In the genomic region with DNA sequence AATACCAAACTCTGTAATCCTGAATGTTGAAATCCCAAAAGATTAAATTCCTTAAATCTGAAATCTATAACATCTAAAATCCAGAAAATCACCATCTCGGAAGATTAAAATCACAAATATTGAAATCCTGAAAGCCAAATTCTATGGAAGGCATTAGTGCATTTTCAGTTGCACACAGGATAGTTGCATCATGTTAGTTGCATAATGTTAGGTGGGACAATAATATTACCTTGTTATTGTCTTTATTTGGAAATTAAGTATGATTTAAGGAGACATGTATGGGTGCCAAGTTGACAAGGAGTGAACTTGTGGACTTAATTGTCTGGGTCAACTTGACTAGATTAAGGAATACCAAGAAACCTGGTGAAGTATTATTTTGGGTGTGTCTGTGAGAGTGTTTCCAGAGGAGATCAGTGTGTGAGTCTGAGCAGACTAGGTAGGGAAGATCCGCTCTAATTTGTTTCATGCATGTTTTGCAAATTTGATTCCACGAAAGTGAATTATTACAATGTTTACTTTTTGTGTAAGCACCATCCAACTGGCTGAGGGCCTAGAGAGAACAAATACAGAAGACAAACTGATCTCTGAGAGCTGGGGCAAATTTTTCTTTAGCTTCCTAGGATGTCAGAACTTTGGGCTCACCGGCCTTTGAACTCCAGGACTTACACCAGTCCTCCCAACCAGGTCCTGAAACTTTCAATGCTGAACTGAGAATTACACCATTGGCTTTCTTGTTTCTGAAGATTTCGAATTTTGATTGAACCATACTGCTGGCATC, we compare ENCODE assay signal across 2 cellular contexts.
TF ChIP-seq lines count a peak whose summit lies in the region.

No MANE protein-coding gene starts in this region.

TF ChIP-seq in liver, 16 proteins besides CTCF, POLR2A, EP300 and RAD21 (continued from another document):
- TF ChIP-seq, protein P1, sequence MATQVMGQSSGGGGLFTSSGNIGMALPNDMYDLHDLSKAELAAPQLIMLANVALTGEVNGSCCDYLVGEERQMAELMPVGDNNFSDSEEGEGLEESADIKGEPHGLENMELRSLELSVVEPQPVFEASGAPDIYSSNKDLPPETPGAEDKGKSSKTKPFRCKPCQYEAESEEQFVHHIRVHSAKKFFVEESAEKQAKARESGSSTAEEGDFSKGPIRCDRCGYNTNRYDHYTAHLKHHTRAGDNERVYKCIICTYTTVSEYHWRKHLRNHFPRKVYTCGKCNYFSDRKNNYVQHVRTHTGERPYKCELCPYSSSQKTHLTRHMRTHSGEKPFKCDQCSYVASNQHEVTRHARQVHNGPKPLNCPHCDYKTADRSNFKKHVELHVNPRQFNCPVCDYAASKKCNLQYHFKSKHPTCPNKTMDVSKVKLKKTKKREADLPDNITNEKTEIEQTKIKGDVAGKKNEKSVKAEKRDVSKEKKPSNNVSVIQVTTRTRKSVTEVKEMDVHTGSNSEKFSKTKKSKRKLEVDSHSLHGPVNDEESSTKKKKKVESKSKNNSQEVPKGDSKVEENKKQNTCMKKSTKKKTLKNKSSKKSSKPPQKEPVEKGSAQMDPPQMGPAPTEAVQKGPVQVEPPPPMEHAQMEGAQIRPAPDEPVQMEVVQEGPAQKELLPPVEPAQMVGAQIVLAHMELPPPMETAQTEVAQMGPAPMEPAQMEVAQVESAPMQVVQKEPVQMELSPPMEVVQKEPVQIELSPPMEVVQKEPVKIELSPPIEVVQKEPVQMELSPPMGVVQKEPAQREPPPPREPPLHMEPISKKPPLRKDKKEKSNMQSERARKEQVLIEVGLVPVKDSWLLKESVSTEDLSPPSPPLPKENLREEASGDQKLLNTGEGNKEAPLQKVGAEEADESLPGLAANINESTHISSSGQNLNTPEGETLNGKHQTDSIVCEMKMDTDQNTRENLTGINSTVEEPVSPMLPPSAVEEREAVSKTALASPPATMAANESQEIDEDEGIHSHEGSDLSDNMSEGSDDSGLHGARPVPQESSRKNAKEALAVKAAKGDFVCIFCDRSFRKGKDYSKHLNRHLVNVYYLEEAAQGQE (IDR thresholded peaks at IDR 0.05): no peak
- no peak for TF ChIP-seq YY1 (IDR thresholded peaks at IDR 0.05)
- TF ChIP-seq SP1 (IDR thresholded peaks at IDR 0.05): peak; percentile 74
- TF ChIP-seq, protein P2, sequence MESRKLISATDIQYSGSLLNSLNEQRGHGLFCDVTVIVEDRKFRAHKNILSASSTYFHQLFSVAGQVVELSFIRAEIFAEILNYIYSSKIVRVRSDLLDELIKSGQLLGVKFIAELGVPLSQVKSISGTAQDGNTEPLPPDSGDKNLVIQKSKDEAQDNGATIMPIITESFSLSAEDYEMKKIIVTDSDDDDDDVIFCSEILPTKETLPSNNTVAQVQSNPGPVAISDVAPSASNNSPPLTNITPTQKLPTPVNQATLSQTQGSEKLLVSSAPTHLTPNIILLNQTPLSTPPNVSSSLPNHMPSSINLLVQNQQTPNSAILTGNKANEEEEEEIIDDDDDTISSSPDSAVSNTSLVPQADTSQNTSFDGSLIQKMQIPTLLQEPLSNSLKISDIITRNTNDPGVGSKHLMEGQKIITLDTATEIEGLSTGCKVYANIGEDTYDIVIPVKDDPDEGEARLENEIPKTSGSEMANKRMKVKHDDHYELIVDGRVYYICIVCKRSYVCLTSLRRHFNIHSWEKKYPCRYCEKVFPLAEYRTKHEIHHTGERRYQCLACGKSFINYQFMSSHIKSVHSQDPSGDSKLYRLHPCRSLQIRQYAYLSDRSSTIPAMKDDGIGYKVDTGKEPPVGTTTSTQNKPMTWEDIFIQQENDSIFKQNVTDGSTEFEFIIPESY (IDR thresholded peaks at IDR 0.05): no peak
- no peak for TF ChIP-seq FOXA1 (IDR thresholded peaks at IDR 0.05)
- peak in 1 of 2 donors; percentile 17 for TF ChIP-seq JUND (IDR thresholded peaks at IDR 0.05)
- peak in 1 of 2 donors; percentile 90 for TF ChIP-seq HNF4A (conservative IDR thresholded peaks at IDR 0.05)
- TF ChIP-seq RXRA (IDR thresholded peaks at IDR 0.05): peak in 1 of 2 donors; percentile 63

TF ChIP-seq in HepG2, 621 proteins besides CTCF, POLR2A, EP300 and RAD21 (continued from another document):
- TF ChIP-seq, protein P3, sequence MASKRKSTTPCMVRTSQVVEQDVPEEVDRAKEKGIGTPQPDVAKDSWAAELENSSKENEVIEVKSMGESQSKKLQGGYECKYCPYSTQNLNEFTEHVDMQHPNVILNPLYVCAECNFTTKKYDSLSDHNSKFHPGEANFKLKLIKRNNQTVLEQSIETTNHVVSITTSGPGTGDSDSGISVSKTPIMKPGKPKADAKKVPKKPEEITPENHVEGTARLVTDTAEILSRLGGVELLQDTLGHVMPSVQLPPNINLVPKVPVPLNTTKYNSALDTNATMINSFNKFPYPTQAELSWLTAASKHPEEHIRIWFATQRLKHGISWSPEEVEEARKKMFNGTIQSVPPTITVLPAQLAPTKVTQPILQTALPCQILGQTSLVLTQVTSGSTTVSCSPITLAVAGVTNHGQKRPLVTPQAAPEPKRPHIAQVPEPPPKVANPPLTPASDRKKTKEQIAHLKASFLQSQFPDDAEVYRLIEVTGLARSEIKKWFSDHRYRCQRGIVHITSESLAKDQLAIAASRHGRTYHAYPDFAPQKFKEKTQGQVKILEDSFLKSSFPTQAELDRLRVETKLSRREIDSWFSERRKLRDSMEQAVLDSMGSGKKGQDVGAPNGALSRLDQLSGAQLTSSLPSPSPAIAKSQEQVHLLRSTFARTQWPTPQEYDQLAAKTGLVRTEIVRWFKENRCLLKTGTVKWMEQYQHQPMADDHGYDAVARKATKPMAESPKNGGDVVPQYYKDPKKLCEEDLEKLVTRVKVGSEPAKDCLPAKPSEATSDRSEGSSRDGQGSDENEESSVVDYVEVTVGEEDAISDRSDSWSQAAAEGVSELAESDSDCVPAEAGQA (IDR thresholded peaks at IDR 0.05; ENCODE audit: low read depth): no peak
- TF ChIP-seq, protein P3 (CRISPR knock-in tag; IDR thresholded peaks at IDR 0.05; ENCODE audit: borderline replicate concordance): no peak
- TF ChIP-seq ZNF644 (CRISPR knock-in tag; IDR thresholded peaks at IDR 0.05; ENCODE audit: low read depth): no peak
- TF ChIP-seq AGO2 (optimal IDR thresholded peaks at IDR 0.05; ENCODE audit: low read depth, low read length): no peak
- TF ChIP-seq, protein P4, sequence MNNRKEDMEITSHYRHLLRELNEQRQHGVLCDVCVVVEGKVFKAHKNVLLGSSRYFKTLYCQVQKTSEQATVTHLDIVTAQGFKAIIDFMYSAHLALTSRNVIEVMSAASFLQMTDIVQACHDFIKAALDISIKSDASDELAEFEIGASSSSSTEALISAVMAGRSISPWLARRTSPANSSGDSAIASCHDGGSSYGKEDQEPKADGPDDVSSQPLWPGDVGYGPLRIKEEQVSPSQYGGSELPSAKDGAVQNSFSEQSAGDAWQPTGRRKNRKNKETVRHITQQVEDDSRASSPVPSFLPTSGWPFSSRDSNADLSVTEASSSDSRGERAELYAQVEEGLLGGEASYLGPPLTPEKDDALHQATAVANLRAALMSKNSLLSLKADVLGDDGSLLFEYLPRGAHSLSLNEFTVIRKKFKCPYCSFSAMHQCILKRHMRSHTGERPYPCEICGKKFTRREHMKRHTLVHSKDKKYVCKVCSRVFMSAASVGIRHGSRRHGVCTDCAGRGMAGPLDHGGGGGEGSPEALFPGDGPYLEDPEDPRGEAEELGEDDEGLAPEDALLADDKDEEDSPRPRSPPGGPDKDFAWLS (CRISPR knock-in tag; IDR thresholded peaks at IDR 0.05; ENCODE audit: borderline replicate concordance): no peak
- TF ChIP-seq SOX13 (IDR thresholded peaks at IDR 0.05): no peak
- no peak for TF ChIP-seq SOX13 (CRISPR knock-in tag; conservative IDR thresholded peaks at IDR 0.05 in 1 of 2, IDR thresholded peaks at IDR 0.05 in 1 of 2)
- TF ChIP-seq PPARG (CRISPR knock-in tag; conservative IDR thresholded peaks at IDR 0.05): no peak
- TF ChIP-seq, protein P5, sequence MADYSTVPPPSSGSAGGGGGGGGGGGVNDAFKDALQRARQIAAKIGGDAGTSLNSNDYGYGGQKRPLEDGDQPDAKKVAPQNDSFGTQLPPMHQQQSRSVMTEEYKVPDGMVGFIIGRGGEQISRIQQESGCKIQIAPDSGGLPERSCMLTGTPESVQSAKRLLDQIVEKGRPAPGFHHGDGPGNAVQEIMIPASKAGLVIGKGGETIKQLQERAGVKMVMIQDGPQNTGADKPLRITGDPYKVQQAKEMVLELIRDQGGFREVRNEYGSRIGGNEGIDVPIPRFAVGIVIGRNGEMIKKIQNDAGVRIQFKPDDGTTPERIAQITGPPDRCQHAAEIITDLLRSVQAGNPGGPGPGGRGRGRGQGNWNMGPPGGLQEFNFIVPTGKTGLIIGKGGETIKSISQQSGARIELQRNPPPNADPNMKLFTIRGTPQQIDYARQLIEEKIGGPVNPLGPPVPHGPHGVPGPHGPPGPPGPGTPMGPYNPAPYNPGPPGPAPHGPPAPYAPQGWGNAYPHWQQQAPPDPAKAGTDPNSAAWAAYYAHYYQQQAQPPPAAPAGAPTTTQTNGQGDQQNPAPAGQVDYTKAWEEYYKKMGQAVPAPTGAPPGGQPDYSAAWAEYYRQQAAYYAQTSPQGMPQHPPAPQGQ (CRISPR knock-in tag; IDR thresholded peaks at IDR 0.05; ENCODE audit: borderline replicate concordance): no peak
- TF ChIP-seq, protein P6, sequence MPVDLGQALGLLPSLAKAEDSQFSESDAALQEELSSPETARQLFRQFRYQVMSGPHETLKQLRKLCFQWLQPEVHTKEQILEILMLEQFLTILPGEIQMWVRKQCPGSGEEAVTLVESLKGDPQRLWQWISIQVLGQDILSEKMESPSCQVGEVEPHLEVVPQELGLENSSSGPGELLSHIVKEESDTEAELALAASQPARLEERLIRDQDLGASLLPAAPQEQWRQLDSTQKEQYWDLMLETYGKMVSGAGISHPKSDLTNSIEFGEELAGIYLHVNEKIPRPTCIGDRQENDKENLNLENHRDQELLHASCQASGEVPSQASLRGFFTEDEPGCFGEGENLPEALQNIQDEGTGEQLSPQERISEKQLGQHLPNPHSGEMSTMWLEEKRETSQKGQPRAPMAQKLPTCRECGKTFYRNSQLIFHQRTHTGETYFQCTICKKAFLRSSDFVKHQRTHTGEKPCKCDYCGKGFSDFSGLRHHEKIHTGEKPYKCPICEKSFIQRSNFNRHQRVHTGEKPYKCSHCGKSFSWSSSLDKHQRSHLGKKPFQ (CRISPR knock-in tag; IDR thresholded peaks at IDR 0.05; ENCODE audit: insufficient replicate concordance): no peak
- TF ChIP-seq REXO4 (CRISPR knock-in tag; IDR thresholded peaks at IDR 0.05; ENCODE audit: borderline replicate concordance): no peak
- TF ChIP-seq ZNF101 (CRISPR knock-in tag; IDR thresholded peaks at IDR 0.05; ENCODE audit: borderline replicate concordance, low read depth): no peak
- TF ChIP-seq ZNF766 (CRISPR knock-in tag; IDR thresholded peaks at IDR 0.05; ENCODE audit: borderline replicate concordance): no peak
